1 cellular context compared by ENCODE assay signal in the genomic region with DNA sequence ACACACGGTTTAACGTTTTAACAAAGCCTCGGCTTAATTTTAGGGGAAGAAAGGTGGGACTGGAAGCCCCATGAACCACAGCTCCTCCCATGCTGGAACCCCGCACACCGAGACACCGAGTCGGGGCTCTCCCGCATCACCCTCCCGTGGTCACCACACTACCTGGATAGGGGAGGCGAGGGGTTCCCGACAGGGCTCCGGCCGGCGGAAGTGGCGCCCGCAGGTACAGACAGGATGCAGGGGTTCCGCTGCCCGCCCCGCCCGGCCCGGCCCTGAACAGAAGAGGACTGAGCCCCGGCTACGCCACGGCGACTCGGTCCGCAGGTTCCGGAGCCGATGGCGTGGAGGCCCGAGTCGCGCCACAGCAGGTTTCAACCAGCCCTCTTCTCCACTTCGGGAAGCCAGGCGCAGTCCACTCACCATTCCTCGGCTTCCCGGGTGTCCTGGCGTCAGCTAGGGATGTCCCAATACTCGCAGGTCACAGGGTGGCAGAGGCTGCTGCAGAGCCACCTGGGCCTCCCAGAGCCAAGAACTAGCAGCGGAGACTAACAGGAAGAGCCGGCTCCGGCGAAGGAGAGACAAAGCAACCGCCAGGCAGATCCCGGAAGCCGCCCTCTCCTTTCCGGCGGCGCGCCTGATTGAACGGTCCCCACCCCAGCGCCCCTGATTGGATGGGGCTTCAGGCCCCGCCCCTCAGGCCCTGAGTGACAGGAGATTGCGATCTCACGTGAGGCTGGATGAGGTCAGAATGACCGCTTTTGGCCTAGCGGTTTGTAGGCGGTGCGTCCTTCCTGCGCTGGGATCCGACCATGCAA.
A peak's percentile ranks its signal among the peaks of the same experiment; 100 is the strongest.
TF ChIP-seq lines count a peak whose summit lies in the region.

A gene (minus strand): TSS at position 580 of the 815 bp plus-strand sequence. CDS start 157 bp downstream, at position 423.

TF ChIP-seq in HepG2, 621 proteins besides CTCF, POLR2A, EP300 and RAD21 (continued from another document and continues in another):
- TF ChIP-seq, protein P1, sequence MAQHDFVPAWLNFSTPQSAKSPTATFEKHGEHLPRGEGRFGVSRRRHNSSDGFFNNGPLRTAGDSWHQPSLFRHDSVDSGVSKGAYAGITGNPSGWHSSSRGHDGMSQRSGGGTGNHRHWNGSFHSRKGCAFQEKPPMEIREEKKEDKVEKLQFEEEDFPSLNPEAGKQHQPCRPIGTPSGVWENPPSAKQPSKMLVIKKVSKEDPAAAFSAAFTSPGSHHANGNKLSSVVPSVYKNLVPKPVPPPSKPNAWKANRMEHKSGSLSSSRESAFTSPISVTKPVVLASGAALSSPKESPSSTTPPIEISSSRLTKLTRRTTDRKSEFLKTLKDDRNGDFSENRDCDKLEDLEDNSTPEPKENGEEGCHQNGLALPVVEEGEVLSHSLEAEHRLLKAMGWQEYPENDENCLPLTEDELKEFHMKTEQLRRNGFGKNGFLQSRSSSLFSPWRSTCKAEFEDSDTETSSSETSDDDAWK (CRISPR knock-in tag; IDR thresholded peaks at IDR 0.05): no peak
- TF ChIP-seq SALL1 (CRISPR knock-in tag; IDR thresholded peaks at IDR 0.05) (peak; percentile 77), ZNF607 (CRISPR knock-in tag; IDR thresholded peaks at IDR 0.05; ENCODE audit: borderline replicate concordance) (peak; percentile 77; the same call in 1 of the 2 replicates), ETV5 (CRISPR knock-in tag; IDR thresholded peaks at IDR 0.05; ENCODE audit: borderline replicate concordance) (peak; percentile 77; the same call in 1 of the 2 replicates), FOXC1 (CRISPR knock-in tag; IDR thresholded peaks at IDR 0.05; ENCODE audit: borderline replicate concordance) (peak; percentile 39; the same call in 1 of the 2 replicates), POGZ (CRISPR knock-in tag; IDR thresholded peaks at IDR 0.05) (peak; percentile 93), KDM2A (CRISPR knock-in tag; IDR thresholded peaks at IDR 0.05; ENCODE audit: borderline replicate concordance, low read depth) (peak; percentile 92), ARID2 (CRISPR knock-in tag; IDR thresholded peaks at IDR 0.05; ENCODE audit: borderline replicate concordance) (peak; percentile 82; the same call in 1 of the 2 replicates), CREM (IDR thresholded peaks at IDR 0.05) (peak; percentile 43; the same call in 1 of the 2 replicates), CREM (CRISPR knock-in tag; IDR thresholded peaks at IDR 0.05) (no peak), ZNF33A (CRISPR knock-in tag; IDR thresholded peaks at IDR 0.05; ENCODE audit: borderline replicate concordance) (no peak), MZF1 (CRISPR knock-in tag; IDR thresholded peaks at IDR 0.05; ENCODE audit: borderline replicate concordance) (no peak), RFXAP (CRISPR knock-in tag; IDR thresholded peaks at IDR 0.05; ENCODE audit: borderline replicate concordance) (0 out of 2 replicates have a peak, but pooled peaks have one; percentile 23), RBFOX2 (IDR thresholded peaks at IDR 0.05; ENCODE audit: low read depth, low read length) (peak; percentile 82), ISL2 (CRISPR knock-in tag; IDR thresholded peaks at IDR 0.05) (peak; percentile 45; the same call in 1 of the 2 replicates), KDM4B (CRISPR knock-in tag; IDR thresholded peaks at IDR 0.05) (peak; percentile 17; the same call in 1 of the 2 replicates), SIN3A (IDR thresholded peaks at IDR 0.05; ENCODE audit: borderline replicate concordance, low read depth, low read length) (peak; percentile 93), ZNF274 (CRISPR knock-in tag; IDR thresholded peaks at IDR 0.05) (peak; percentile 74; the same call in 1 of the 2 replicates), ATF7 (IDR thresholded peaks at IDR 0.05) (peak; percentile 67), ATF7 (CRISPR knock-in tag; IDR thresholded peaks at IDR 0.05) (peak; percentile 87), ZNF430 (CRISPR knock-in tag; IDR thresholded peaks at IDR 0.05) (peak; percentile 68; the same call in 1 of the 2 replicates), SOX5 (CRISPR knock-in tag; IDR thresholded peaks at IDR 0.05; ENCODE audit: borderline replicate concordance) (peak; percentile 57; the same call in 1 of the 2 replicates), ZNF20 (CRISPR knock-in tag; IDR thresholded peaks at IDR 0.05) (peak; percentile 75; the same call in 1 of the 2 replicates), DMAP1 (CRISPR knock-in tag; IDR thresholded peaks at IDR 0.05) (peak; percentile 66; the same call in 1 of the 2 replicates), RXRB (CRISPR knock-in tag; IDR thresholded peaks at IDR 0.05; ENCODE audit: borderline replicate concordance) (peak; percentile 64), PCBP2 (optimal IDR thresholded peaks at IDR 0.05; ENCODE audit: low read depth, low read length, poor library complexity, severe bottlenecking) (no peak), JUN (CRISPR knock-in tag; IDR thresholded peaks at IDR 0.05) (0 out of 2 replicates have a peak, but pooled peaks have one; percentile 71), MXD4 (CRISPR knock-in tag; IDR thresholded peaks at IDR 0.05) (peak; percentile 68)
- TF ChIP-seq, protein P2, sequence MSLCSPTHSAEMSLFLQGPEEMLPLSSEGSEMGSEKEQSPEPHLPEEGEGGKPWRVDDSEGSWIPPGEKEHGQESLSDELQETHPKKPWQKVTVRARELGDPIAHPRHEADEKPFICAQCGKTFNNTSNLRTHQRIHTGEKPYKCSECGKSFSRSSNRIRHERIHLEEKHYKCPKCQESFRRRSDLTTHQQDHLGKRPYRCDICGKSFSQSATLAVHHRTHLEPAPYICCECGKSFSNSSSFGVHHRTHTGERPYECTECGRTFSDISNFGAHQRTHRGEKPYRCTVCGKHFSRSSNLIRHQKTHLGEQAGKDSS (CRISPR knock-in tag; IDR thresholded peaks at IDR 0.05; ENCODE audit: borderline replicate concordance, low read depth): peak; percentile 13; the same call in 1 of the 2 replicates
- TF ChIP-seq, protein P3, sequence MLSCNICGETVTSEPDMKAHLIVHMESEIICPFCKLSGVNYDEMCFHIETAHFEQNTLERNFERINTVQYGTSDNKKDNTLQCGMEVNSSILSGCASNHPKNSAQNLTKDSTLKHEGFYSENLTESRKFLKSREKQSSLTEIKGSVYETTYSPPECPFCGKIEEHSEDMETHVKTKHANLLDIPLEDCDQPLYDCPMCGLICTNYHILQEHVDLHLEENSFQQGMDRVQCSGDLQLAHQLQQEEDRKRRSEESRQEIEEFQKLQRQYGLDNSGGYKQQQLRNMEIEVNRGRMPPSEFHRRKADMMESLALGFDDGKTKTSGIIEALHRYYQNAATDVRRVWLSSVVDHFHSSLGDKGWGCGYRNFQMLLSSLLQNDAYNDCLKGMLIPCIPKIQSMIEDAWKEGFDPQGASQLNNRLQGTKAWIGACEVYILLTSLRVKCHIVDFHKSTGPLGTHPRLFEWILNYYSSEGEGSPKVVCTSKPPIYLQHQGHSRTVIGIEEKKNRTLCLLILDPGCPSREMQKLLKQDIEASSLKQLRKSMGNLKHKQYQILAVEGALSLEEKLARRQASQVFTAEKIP (CRISPR knock-in tag; IDR thresholded peaks at IDR 0.05; ENCODE audit: borderline replicate concordance): no peak
- TF ChIP-seq, protein P4, sequence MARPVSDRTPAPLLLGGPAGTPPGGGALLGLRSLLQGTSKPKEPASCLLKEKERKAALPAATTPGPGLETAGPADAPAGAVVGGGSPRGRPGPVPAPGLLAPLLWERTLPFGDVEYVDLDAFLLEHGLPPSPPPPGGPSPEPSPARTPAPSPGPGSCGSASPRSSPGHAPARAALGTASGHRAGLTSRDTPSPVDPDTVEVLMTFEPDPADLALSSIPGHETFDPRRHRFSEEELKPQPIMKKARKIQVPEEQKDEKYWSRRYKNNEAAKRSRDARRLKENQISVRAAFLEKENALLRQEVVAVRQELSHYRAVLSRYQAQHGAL (CRISPR knock-in tag; IDR thresholded peaks at IDR 0.05; ENCODE audit: not compliant biosample characterization): no peak
- TF ChIP-seq, protein P5, sequence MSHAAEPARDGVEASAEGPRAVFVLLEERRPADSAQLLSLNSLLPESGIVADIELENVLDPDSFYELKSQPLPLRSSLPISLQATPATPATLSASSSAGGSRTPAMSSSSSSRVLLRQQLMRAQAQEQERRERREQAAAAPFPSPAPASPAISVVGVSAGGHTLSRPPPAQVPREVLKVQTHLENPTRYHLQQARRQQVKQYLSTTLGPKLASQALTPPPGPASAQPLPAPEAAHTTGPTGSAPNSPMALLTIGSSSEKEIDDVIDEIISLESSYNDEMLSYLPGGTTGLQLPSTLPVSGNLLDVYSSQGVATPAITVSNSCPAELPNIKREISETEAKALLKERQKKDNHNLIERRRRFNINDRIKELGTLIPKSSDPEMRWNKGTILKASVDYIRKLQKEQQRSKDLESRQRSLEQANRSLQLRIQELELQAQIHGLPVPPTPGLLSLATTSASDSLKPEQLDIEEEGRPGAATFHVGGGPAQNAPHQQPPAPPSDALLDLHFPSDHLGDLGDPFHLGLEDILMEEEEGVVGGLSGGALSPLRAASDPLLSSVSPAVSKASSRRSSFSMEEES (CRISPR knock-in tag; IDR thresholded peaks at IDR 0.05): peak; percentile 85
- TF ChIP-seq, protein P6, sequence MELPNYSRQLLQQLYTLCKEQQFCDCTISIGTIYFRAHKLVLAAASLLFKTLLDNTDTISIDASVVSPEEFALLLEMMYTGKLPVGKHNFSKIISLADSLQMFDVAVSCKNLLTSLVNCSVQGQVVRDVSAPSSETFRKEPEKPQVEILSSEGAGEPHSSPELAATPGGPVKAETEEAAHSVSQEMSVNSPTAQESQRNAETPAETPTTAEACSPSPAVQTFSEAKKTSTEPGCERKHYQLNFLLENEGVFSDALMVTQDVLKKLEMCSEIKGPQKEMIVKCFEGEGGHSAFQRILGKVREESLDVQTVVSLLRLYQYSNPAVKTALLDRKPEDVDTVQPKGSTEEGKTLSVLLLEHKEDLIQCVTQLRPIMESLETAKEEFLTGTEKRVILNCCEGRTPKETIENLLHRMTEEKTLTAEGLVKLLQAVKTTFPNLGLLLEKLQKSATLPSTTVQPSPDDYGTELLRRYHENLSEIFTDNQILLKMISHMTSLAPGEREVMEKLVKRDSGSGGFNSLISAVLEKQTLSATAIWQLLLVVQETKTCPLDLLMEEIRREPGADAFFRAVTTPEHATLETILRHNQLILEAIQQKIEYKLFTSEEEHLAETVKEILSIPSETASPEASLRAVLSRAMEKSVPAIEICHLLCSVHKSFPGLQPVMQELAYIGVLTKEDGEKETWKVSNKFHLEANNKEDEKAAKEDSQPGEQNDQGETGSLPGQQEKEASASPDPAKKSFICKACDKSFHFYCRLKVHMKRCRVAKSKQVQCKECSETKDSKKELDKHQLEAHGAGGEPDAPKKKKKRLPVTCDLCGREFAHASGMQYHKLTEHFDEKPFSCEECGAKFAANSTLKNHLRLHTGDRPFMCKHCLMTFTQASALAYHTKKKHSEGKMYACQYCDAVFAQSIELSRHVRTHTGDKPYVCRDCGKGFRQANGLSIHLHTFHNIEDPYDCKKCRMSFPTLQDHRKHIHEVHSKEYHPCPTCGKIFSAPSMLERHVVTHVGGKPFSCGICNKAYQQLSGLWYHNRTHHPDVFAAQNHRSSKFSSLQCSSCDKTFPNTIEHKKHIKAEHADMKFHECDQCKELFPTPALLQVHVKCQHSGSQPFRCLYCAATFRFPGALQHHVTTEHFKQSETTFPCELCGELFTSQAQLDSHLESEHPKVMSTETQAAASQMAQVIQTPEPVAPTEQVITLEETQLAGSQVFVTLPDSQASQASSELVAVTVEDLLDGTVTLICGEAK (IDR thresholded peaks at IDR 0.05): peak; percentile 56
- TF ChIP-seq, protein P6 (CRISPR knock-in tag; IDR thresholded peaks at IDR 0.05): peak; percentile 77
- TF ChIP-seq, protein P7, sequence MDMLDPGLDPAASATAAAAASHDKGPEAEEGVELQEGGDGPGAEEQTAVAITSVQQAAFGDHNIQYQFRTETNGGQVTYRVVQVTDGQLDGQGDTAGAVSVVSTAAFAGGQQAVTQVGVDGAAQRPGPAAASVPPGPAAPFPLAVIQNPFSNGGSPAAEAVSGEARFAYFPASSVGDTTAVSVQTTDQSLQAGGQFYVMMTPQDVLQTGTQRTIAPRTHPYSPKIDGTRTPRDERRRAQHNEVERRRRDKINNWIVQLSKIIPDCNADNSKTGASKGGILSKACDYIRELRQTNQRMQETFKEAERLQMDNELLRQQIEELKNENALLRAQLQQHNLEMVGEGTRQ (IDR thresholded peaks at IDR 0.05; ENCODE audit: low read depth, low read length): peak; percentile 57; the same call in 1 of the 2 replicates
- TF ChIP-seq, protein P7 (CRISPR knock-in tag; IDR thresholded peaks at IDR 0.05; ENCODE audit: borderline replicate concordance): peak; percentile 56; the same call in 1 of the 2 replicates
- TF ChIP-seq, protein P8, sequence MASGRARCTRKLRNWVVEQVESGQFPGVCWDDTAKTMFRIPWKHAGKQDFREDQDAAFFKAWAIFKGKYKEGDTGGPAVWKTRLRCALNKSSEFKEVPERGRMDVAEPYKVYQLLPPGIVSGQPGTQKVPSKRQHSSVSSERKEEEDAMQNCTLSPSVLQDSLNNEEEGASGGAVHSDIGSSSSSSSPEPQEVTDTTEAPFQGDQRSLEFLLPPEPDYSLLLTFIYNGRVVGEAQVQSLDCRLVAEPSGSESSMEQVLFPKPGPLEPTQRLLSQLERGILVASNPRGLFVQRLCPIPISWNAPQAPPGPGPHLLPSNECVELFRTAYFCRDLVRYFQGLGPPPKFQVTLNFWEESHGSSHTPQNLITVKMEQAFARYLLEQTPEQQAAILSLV (CRISPR knock-in tag; IDR thresholded peaks at IDR 0.05; ENCODE audit: borderline replicate concordance): 0 out of 2 replicates have a peak, but pooled peaks have one; percentile 58
